ENCODE assay signal across 34 cellular contexts in the genomic region with DNA sequence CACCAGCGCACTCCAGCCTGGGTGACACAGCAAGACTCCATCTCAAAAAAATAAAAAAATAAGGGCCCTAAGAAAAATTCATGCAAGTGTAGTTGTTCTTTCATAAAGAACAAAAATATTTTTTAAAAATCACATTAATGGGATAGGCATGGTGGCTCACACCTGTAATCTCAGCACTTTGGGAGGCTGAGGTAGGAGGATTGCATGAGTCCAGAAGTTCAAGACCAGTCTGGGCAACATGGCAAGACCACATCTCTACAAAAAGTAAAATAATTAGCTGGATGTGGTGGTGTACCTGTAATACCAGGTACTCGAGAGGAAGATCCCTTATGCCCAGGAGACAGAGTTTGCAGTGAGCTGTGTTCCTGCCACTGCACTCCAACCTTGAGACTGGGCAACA. TPM values are rescaled to one million over a fixed set of nuclear protein-coding genes. Genes with fewer than 3 reads are reported as not detected.
"Had no signal": no experiment of that assay in that cellular context is flagged by ENCODE, and none has a peak within 500 bp of the region (broad histone marks: within the 10 kb centered on the region; RNA-seq: fewer than 3 reads in every experiment).

No MANE protein-coding gene starts in this region.

- ATAC-seq: activated naive CD4-positive, alpha-beta T cell treated with anti-CD3 and anti-CD28 coated beads, Interleukin-2, amount 50 U/mL, for 72 hours; activated naive CD8-positive, alpha-beta T cell treated with anti-CD3 and anti-CD28 coated beads, Interleukin-2, amount 50 U/mL, for 24 hours; activated T-cell treated with anti-CD3 and anti-CD28 coated beads, Interleukin-2, amount 50 U/mL, for 4 hours; activated T-cell treated with anti-CD3 and anti-CD28 coated beads, Interleukin-2, amount 50 U/mL, for 72 hours; activated T-helper 17 cell treated with anti-CD3 and anti-CD28 coated beads, Interleukin-2, amount 50 U/mL, for 72 hours; body of pancreas had no signal

- H3K27me3 ChIP-seq: adrenal gland, ascending aorta, body of pancreas, brain microvascular endothelial cell, breast epithelium, cardiac muscle cell had no signal

- H3K4me3 ChIP-seq: adrenal gland, ascending aorta, body of pancreas, breast epithelium, cardiac muscle cell had no signal

- FAIRE-seq: astrocyte, bronchial epithelial cell had no signal

- DNase-seq: activated effector memory CD4-positive, alpha-beta T cell treated with anti-CD3 and anti-CD28 coated beads, Interleukin-2, amount 50 U/mL, for 16 hours; activated effector memory CD4-positive, alpha-beta T cell treated with Interleukin-2 at 50 U/mL for 16 hours; activated gamma-delta T cell; activated gamma-delta T cell treated with Interleukin-2 at 50 U/mL for 16 hours; activated naive CD4-positive, alpha-beta T cell; activated naive CD4-positive, alpha-beta T cell treated with anti-CD3 and anti-CD28 coated beads for 36 hours; activated naive CD4-positive, alpha-beta T cell treated with anti-CD3 and anti-CD28 coated beads, Interleukin-2, amount 10 ng/mL, durations not matched to agents 7 days and 5 days; activated naive CD4-positive, alpha-beta T cell treated with anti-CD3 and anti-CD28 coated beads, Interleukin-2, amount 50 U/mL, for 16 hours; activated naive CD4-positive, alpha-beta T cell treated with Interleukin-2 at 50 U/mL for 16 hours; activated naive CD8-positive, alpha-beta T cell treated with anti-CD3 and anti-CD28 coated beads for 36 hours; activated naive CD8-positive, alpha-beta T cell treated with anti-CD3 and anti-CD28 coated beads, Interleukin-2, amount 10 ng/mL, durations not matched to agents 7 days and 5 days; activated naive CD8-positive, alpha-beta T cell treated with anti-CD3 and anti-CD28 coated beads, Interleukin-2, amount 50 U/mL, for 24 hours; activated T-cell treated with anti-CD3 and anti-CD28 coated beads, Interleukin-2, amount 50 U/mL, for 1 hour; activated T-cell treated with anti-CD3 and anti-CD28 coated beads, Interleukin-2, amount 50 U/mL, for 24 hours; activated T-cell treated with anti-CD3 and anti-CD28 coated beads, Interleukin-2, amount 50 U/mL, for 4 hours; activated T-cell treated with anti-CD3 and anti-CD28 coated beads, Interleukin-2, amount 50 U/mL, for 48 hours; activated T-cell treated with anti-CD3 and anti-CD28 coated beads, Interleukin-2, amount 50 U/mL, for 72 hours; amniotic stem cell; amygdala; anterior cingulate cortex; aorta; body of pancreas; caudate nucleus; central memory CD4-positive, alpha-beta T cell; cerebellar nuclear complex had no signal

- H3K27ac ChIP-seq: adrenal gland, ascending aorta, body of pancreas, brain microvascular endothelial cell, breast epithelium, cardiac muscle cell had no signal

- H3K9me3 ChIP-seq: adrenal gland, ascending aorta, body of pancreas, breast epithelium had no signal

- H3K4me1 ChIP-seq: adrenal gland, ascending aorta, body of pancreas, breast epithelium had no signal

- H3K36me3 ChIP-seq: breast epithelium had no signal

RNA-seq across cellular contexts. Expression of a gene that starts 15.2 kb away (rescaled TPM):
- total RNA-seq: ascending aorta had no signal
